7 cellular contexts compared by ENCODE assay signal in the genomic region with DNA sequence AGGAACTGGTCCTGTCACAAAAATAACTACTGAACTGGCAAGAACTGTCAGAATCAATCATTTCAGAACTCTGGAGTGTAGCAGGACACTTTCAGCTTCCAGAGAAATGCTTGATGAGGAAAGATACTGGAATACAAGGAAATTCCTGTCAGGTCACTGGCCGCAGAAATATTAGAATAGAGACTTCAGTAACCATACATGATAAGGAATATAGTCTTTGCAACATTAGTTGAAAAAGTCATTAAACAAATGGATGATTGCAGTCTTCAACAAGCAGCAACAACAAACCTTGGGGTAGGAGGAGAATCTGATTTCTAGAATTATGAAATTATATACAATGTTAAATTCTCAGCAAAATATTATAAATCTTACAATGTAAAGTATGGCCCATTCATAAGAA.
"Had no signal": no experiment of that assay in that cellular context is flagged by ENCODE, and none has a peak within 500 bp of the region (broad histone marks: within the 10 kb centered on the region; RNA-seq: fewer than 3 reads in every experiment).

No MANE protein-coding gene starts in this region.

- ATAC-seq: GM12878 had no signal

- FAIRE-seq: G401.6, GM12878, GM12891, GM12892, GM18507 had no signal

- DNase-seq: GDM1, GF-D8 had no signal

- H3K4me3 ChIP-seq: GM12878 had no signal
